In genomic region chr15:39657181-39657580, GRCh38 we compare ENCODE assay signal across 17 cellular contexts.
"Had no signal": no experiment of that assay in that cellular context is flagged by ENCODE, and none has a peak within 500 bp of the region (broad histone marks: within the 10 kb centered on the region; RNA-seq: fewer than 3 reads in every experiment).

No MANE protein-coding gene starts in this region.

- H3K4me1 ChIP-seq: adrenal gland, neural progenitor cell, pancreas had no signal

- H3K27ac ChIP-seq: adrenal gland, coronary artery, neural progenitor cell, pancreas had no signal

- H2AFZ ChIP-seq: neural progenitor cell had no signal

- H3K36me3 ChIP-seq: adrenal gland, neural progenitor cell, pancreas had no signal

- H3K27me3 ChIP-seq: adrenal gland, neural progenitor cell had no signal

- H3K4me2 ChIP-seq: neural progenitor cell had no signal

- ATAC-seq: activated CD8-positive, alpha-beta T cell treated with anti-CD3 and anti-CD28 coated beads, Interleukin-2, amount 10 ng/mL, durations not matched to agents 7 days and 5 days; pancreas; sciatic nerve; stimulated activated effector memory CD8-positive, alpha-beta T cell treated with anti-CD3 and anti-CD28 coated beads, Interleukin-12 subunit alpha, Interleukin-12 subunit beta, amount 100 ng/mL, for 72 hours had no signal

- DNase-seq: activated B cell treated with CpG ODN at 0.5 μM for 24 hours; activated CD4-positive, alpha-beta T cell treated with anti-CD3 and anti-CD28 coated beads, Interleukin-2, amount 10 ng/mL, durations not matched to agents 24 days and 14 days; activated CD8-positive, alpha-beta memory T cell treated with anti-CD3 and anti-CD28 coated beads, Interleukin-2, amount 50 U/mL, for 4 hours; activated CD8-positive, alpha-beta T cell treated with anti-CD3 and anti-CD28 coated beads, Interleukin-2, amount 10 ng/mL, durations not matched to agents 7 days and 5 days; activated effector memory CD4-positive, alpha-beta T cell treated with anti-CD3 and anti-CD28 coated beads, Interleukin-2, amount 50 U/mL, for 16 hours; activated T-cell treated with anti-CD3 and anti-CD28 coated beads, Interleukin-2, amount 50 U/mL, for 48 hours; adrenal gland; caudate nucleus; effector CD4-positive, alpha-beta T cell; hypothalamus; pancreas; T-helper 2 cell had no signal

- H3K9me3 ChIP-seq: adrenal gland, pancreas had no signal

- H3K9ac ChIP-seq: neural progenitor cell had no signal

- FAIRE-seq: pancreas, TTC549 had no signal

- H3K4me3 ChIP-seq: adrenal gland, coronary artery, neural progenitor cell, pancreas had no signal
